ENCODE assay signal across 10 cellular contexts in the genomic region with DNA sequence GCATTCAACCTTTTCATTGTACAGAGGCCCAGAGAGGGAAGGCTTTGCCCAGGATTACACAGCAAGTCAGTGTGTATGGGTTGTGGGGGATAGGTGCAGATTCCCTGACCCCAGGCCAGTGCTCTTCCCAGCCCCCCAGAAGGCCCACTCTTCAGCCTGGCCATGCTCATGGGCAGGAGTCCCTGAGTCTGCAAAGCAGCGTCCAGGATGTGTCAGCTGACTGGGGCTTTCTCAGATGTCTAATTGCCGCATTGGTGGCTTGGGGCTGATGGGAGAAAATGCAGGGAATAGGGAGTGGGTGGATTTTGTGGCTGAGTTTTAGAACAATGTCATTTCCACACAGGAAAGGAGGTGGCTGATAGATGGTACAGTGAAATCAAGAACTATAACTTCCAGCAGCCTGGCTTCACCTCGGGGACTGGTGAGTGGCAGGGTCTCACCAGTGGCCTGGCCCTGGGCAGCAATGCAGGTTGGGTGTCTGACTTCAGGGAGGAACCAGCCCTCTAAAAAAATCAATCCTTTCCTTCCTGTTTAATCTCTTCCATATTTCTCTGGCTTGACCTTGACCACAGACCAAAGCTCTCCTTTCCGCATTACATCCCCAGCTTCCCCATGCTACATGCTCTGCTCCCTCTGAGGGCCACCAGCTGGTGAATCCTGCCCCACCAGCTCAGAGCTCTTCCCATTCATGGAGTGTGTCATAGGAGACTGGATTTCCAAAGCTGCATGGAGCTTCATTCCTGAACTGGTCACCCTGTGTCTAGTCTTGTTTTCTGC. TPM values are rescaled to one million over a fixed set of nuclear protein-coding genes. Genes with fewer than 3 reads are reported as not detected.
DNase-seq lines count a peak whose midpoint lies in the region; ATAC-seq, FAIRE-seq and TF ChIP-seq lines count a peak whose summit lies in the region.
"Had no signal": no experiment of that assay in that cellular context is flagged by ENCODE, and none has a peak within 500 bp of the region (broad histone marks: within the 10 kb centered on the region; RNA-seq: fewer than 3 reads in every experiment).

No MANE protein-coding gene starts in this region.

- no peak for TF ChIP-seq CTCF in chondrocyte (IDR thresholded peaks at IDR 0.05)
- TF ChIP-seq CTCF in type B pancreatic cell (conservative IDR thresholded peaks at IDR 0.05): no peak

- H3K36me3 Mint-ChIP-seq in chondrocyte (ENCODE audit: low read depth): peaks cover 13% of the 10 kb centered on the region
- peaks cover 14% of the 10 kb centered on the region for H3K36me3 Mint-ChIP-seq in natural killer cell treated with Interleukin-12 subunit alpha and Interleukin-12 subunit beta and Interleukin-15 and Interleukin-18, amount 100 ng/mL, for 72 hours
- H3K36me3 Mint-ChIP-seq in type B pancreatic cell: peaks cover 11% of the 10 kb centered on the region

- H3K4me3 Mint-ChIP-seq in chondrocyte (ENCODE audit: unreplicated experiment) (no peak overlapping the region), type B pancreatic cell (no peak overlapping the region)
- peak overlapping the region; percentile 83 for H3K4me3 Mint-ChIP-seq in natural killer cell treated with Interleukin-12 subunit alpha and Interleukin-12 subunit beta and Interleukin-15 and Interleukin-18, amount 100 ng/mL, for 72 hours

- H3K9me3 Mint-ChIP-seq in chondrocyte (ENCODE audit: low read depth) (no peaks in the 10 kb centered on the region), type B pancreatic cell (peaks cover under 1% of the 10 kb centered on the region)
- no peaks in the 10 kb centered on the region for H3K9me3 Mint-ChIP-seq in natural killer cell treated with Interleukin-12 subunit alpha and Interleukin-12 subunit beta and Interleukin-15 and Interleukin-18, amount 100 ng/mL, for 72 hours

- DNase-seq in CD1c-positive myeloid dendritic cell (ENCODE audit: extremely low spot score) (peak; percentile 71), LHCN-M2 (ENCODE audit: low read depth) (peak; percentile 37), chondrocyte (ENCODE audit: low spot score) (no peak), type B pancreatic cell (ENCODE audit: extremely low spot score, unreplicated experiment) (no peak), frontal cortex (ENCODE audit: low spot score in 2 of 2) (no peak)
- DNase-seq in natural killer cell treated with Interleukin-12 subunit alpha and Interleukin-12 subunit beta and Interleukin-15 and Interleukin-18, amount 100 ng/mL, for 72 hours (ENCODE audit: low spot score): no peak
- no peak for DNase-seq in stimulated activated CD4-positive, alpha-beta T cell treated with anti-CD3 and anti-CD28 coated beads, Interleukin-1b, Interleukin-23, amount 100 ng/mL, for 48 hours
- DNase-seq: cortex of kidney, DMS79 treated with DMSO at 0.1 percent for 48 hours had no signal

- H3K27me3 Mint-ChIP-seq in chondrocyte (ENCODE audit: low read depth) (no peaks in the 10 kb centered on the region), type B pancreatic cell (no peaks in the 10 kb centered on the region)
- no peaks in the 10 kb centered on the region for H3K27me3 Mint-ChIP-seq in natural killer cell treated with Interleukin-12 subunit alpha and Interleukin-12 subunit beta and Interleukin-15 and Interleukin-18, amount 100 ng/mL, for 72 hours

- ATAC-seq in natural killer cell treated with Interleukin-12 subunit alpha and Interleukin-12 subunit beta and Interleukin-15 and Interleukin-18, amount 100 ng/mL, for 72 hours: no peak
- ATAC-seq in GM21360 (IDR thresholded peaks at IDR 0.05; ENCODE audit: unreplicated experiment): no peak

- H3K4me1 Mint-ChIP-seq in chondrocyte (ENCODE audit: low read depth): peaks cover 77% of the 10 kb centered on the region
- peaks cover 47 to 61% of the 10 kb centered on the region in 2 donors for H3K4me1 Mint-ChIP-seq in natural killer cell treated with Interleukin-12 subunit alpha and Interleukin-12 subunit beta and Interleukin-15 and Interleukin-18, amount 100 ng/mL, for 72 hours (ENCODE audit: low read depth in 2 of 2)
- peaks cover 16% of the 10 kb centered on the region for H3K4me1 Mint-ChIP-seq in type B pancreatic cell (ENCODE audit: unreplicated experiment)

- peak overlapping the region; percentile 92 for H3K27ac Mint-ChIP-seq in chondrocyte (ENCODE audit: unreplicated experiment)
- peak overlapping the region; percentile 89 to 92 for H3K27ac Mint-ChIP-seq in natural killer cell treated with Interleukin-12 subunit alpha and Interleukin-12 subunit beta and Interleukin-15 and Interleukin-18, amount 100 ng/mL, for 72 hours
- H3K27ac Mint-ChIP-seq in type B pancreatic cell: no peak overlapping the region

- no peak for FAIRE-seq in frontal cortex (lab: Jason Lieb, UNC)

RNA-seq across cellular contexts. Expression of gene GLIPR2, which starts 14.2 kb away (rescaled TPM):
- total RNA-seq in LHCN-M2 (2014; rRNA removed): 29.6 and 38.3 TPM in 2 replicates
- 44.3 TPM for polyA plus RNA-seq in LHCN-M2 (2012)
- total RNA-seq in chondrocyte: 101 to 110 TPM (median 102 TPM) in 3 replicates
- total RNA-seq in natural killer cell treated with Interleukin-12 subunit alpha and Interleukin-12 subunit beta and Interleukin-15 and Interleukin-18, amount 100 ng/mL, for 72 hours: 10 to 100 TPM; 11.0 to 27.1 TPM
- total RNA-seq in type B pancreatic cell (ENCODE audit: low replicate concordance): 4.6 and 17.8 TPM in 2 replicates
- total RNA-seq in frontal cortex: 8.6 TPM

RNA-seq across cellular contexts. Expression of gene CCIN, which starts 18.5 kb away (rescaled TPM):
- total RNA-seq in LHCN-M2 (2014; rRNA removed): 1.2 and 1.8 TPM in 2 replicates
- 2.2 TPM for polyA plus RNA-seq in LHCN-M2 (2012)
- 2.4 to 2.7 TPM (median 2.4 TPM) in 3 replicates for total RNA-seq in chondrocyte
- total RNA-seq in natural killer cell treated with Interleukin-12 subunit alpha and Interleukin-12 subunit beta and Interleukin-15 and Interleukin-18, amount 100 ng/mL, for 72 hours: under 1 TPM in 1 of 2 donors, not detected in 1; 0.19 TPM
- not detected in 2 replicates for total RNA-seq in type B pancreatic cell (ENCODE audit: low replicate concordance)
- total RNA-seq in frontal cortex: not detected

RNA-seq across cellular contexts. Expression of gene CLTA, which starts 40.0 kb away (rescaled TPM):
- 418 and 464 TPM in 2 replicates for total RNA-seq in LHCN-M2 (2014; rRNA removed)
- 483 TPM for polyA plus RNA-seq in LHCN-M2 (2012)
- 200 to 243 TPM (median 240 TPM) in 3 replicates for total RNA-seq in chondrocyte
- total RNA-seq in natural killer cell treated with Interleukin-12 subunit alpha and Interleukin-12 subunit beta and Interleukin-15 and Interleukin-18, amount 100 ng/mL, for 72 hours: 100 to 1,000 TPM; 133 to 178 TPM
- total RNA-seq in type B pancreatic cell (ENCODE audit: low replicate concordance): 220 and 233 TPM in 2 replicates
- 152 TPM for total RNA-seq in frontal cortex

Comparison
In these comparisons a context has a peak if more than half of its experiments do, and no peak if none do; other contexts are left out.
1. DNase-seq: peak in CD1c-positive myeloid dendritic cell (single experiment) and LHCN-M2 (single experiment); none in chondrocyte (single experiment), natural killer cell treated with Interleukin-12 subunit alpha and Interleukin-12 subunit beta and Interleukin-15 and Interleukin-18, amount 100 ng/mL, for 72 hours (single experiment), type B pancreatic cell (single experiment), frontal cortex (0 of 2) and stimulated activated CD4-positive, alpha-beta T cell treated with anti-CD3 and anti-CD28 coated beads, Interleukin-1b, Interleukin-23, amount 100 ng/mL, for 48 hours (single experiment).